In genomic region chr18:58308463-58308862, GRCh38 we compare ENCODE assay signal across 13 cellular contexts.
DNase-seq lines count a peak whose midpoint lies in the region; ATAC-seq, FAIRE-seq and TF ChIP-seq lines count a peak whose summit lies in the region.
"Had no signal": no experiment of that assay in that cellular context is flagged by ENCODE, and none has a peak within 500 bp of the region (broad histone marks: within the 10 kb centered on the region; RNA-seq: fewer than 3 reads in every experiment).

No MANE protein-coding gene starts in this region.

- no peaks in the 10 kb centered on the region for H3K27me3 ChIP-seq in psoas muscle (ENCODE audit: insufficient read depth in 3 of 3, low read length in 2 of 3)

- no peak for FAIRE-seq in GM19239 (lab: Jason Lieb, UNC)
- FAIRE-seq: H54 had no signal

- H3K27ac ChIP-seq in C4-2B: peak overlapping the region; percentile 64
- peak overlapping the region; percentile 81 for H3K27ac ChIP-seq in psoas muscle

- in situ Hi-C loops in G401 (cut with HindIII; ENCODE audit: low sequenced_read_pairs): no loop called here

- DNase-seq in G401 (ENCODE audit: low spot score): peak; percentile 62
- peak; percentile 49 for DNase-seq in cerebellar cortex (ENCODE audit: low spot score)
- no peak for DNase-seq in psoas muscle
- DNase-seq in NCI-H446 treated with DMSO at 0.1 percent for 48 hours (lab: John Stamatoyannopoulos, UW): no peak
- DNase-seq in GM19239 (ENCODE audit: insufficient read length, low spot score): no peak
- DNase-seq: CD8-positive, alpha-beta T cell; Karpas-422; MM.1S; NCI-H1105; NCI-H1694 treated with DMSO at 0.1 percent for 48 hours had no signal

- TF ChIP-seq CTCF in C4-2B (conservative IDR thresholded peaks at IDR 0.05) (no peak), psoas muscle (IDR thresholded peaks at IDR 0.05) (no peak)

- intact Hi-C loops in psoas muscle (cut with DNase I): no loop called here

- peaks cover 8% of the 10 kb centered on the region for H3K9me3 ChIP-seq in psoas muscle

- H3K4me3 ChIP-seq in psoas muscle: no peak overlapping the region

- H3K36me3 ChIP-seq in psoas muscle (ENCODE audit: insufficient read depth in 1 of 2, low read depth in 1 of 2): no peaks in the 10 kb centered on the region

- peaks cover 33% of the 10 kb centered on the region for H3K4me1 ChIP-seq in psoas muscle

- peak in 2 of 4 donors; percentile 18 to 29 for ATAC-seq in psoas muscle
- ATAC-seq in activated CD4-positive, CD25-positive, alpha-beta regulatory T cell treated with anti-CD3 and anti-CD28 coated beads, Interleukin-2, amount 50 U/mL, for 24 hours: no peak
- ATAC-seq: CD8-positive, alpha-beta T cell had no signal

- whole genome bisulfite sequencing in psoas muscle, 3 donors: 44 to 59% (median 47%) methylated on average over 8 of the region's 8 CpGs

Comparison
In these comparisons a context has a peak if more than half of its experiments do, and no peak if none do; other contexts are left out.
1. DNase-seq: peak in G401 (single experiment) and cerebellar cortex (single experiment); none in psoas muscle (0 of 2), NCI-H446 treated with DMSO at 0.1 percent for 48 hours (single experiment) and GM19239 (single experiment).